20 cellular contexts compared by ENCODE assay signal in the genomic region with DNA sequence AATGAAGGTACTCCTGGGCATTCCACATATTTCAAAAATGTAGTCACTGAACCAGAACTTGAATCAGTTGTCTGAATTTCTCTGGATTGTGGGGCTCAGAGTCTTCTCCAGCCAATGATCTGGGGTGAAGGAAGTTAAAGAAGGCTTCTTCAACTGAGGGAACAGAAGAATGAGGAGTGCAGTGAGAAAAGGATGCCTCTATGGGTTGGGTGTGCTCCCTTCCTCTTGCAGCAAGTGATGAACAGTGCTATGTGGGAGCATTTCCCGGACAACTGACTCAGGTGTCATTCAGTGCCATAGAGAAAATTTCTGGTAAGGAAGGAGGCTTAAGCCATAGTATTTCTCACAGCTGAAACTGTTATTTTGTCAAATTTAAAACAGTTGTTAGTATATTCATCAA. TPM values are rescaled to one million over a fixed set of nuclear protein-coding genes. Genes with fewer than 3 reads are reported as not detected.
DNase-seq lines count a peak whose midpoint lies in the region; ATAC-seq and TF ChIP-seq lines count a peak whose summit lies in the region.
"Had no signal": no experiment of that assay in that cellular context is flagged by ENCODE, and none has a peak within 500 bp of the region (broad histone marks: within the 10 kb centered on the region; RNA-seq: fewer than 3 reads in every experiment).

No MANE protein-coding gene starts in this region.

- intact Hi-C loops in transverse colon (cut with DNase I; ENCODE audit: low total_unique reads): no loop called here

- H3K4me1 Mint-ChIP-seq in activated naive CD8-positive, alpha-beta T cell (ENCODE audit: low read depth): peaks cover 82% of the 10 kb centered on the region
- peaks cover 77% of the 10 kb centered on the region for H3K4me1 Mint-ChIP-seq in activated naive CD8-positive, alpha-beta T cell treated with anti-CD3 and anti-CD28 coated beads, Interleukin-2, amount 50 U/mL, for 24 hours
- peaks cover 48% of the 10 kb centered on the region for H3K4me1 Mint-ChIP-seq in T-helper 17 cell

- TF ChIP-seq CTCF in transverse colon (IDR thresholded peaks at IDR 0.05) (no peak), right atrium auricular region (IDR thresholded peaks at IDR 0.05) (no peak)

- H3K4me3 Mint-ChIP-seq in activated naive CD8-positive, alpha-beta T cell: no peak overlapping the region
- no peak overlapping the region for H3K4me3 Mint-ChIP-seq in activated naive CD8-positive, alpha-beta T cell treated with anti-CD3 and anti-CD28 coated beads, Interleukin-2, amount 50 U/mL, for 24 hours
- no peak overlapping the region for H3K4me3 Mint-ChIP-seq in T-helper 17 cell

- ATAC-seq in activated naive CD8-positive, alpha-beta T cell treated with anti-CD3 and anti-CD28 coated beads, Interleukin-2, amount 50 U/mL, for 24 hours: no peak
- ATAC-seq in T-helper 17 cell: no peak
- ATAC-seq: right cardiac atrium had no signal

- H3K27ac ChIP-seq in transverse colon: no peak overlapping the region
- H3K27ac ChIP-seq in right atrium auricular region: no peak overlapping the region
- H3K27ac ChIP-seq: tibial nerve had no signal

- no peak overlapping the region for H3K4me3 ChIP-seq in transverse colon
- no peak overlapping the region for H3K4me3 ChIP-seq in right atrium auricular region
- H3K4me3 ChIP-seq: tibial nerve had no signal

- no peak for TF ChIP-seq POLR2A in transverse colon (IDR thresholded peaks at IDR 0.05)

- TF ChIP-seq EP300 in transverse colon (IDR thresholded peaks at IDR 0.05; ENCODE audit: low read depth): no peak

- peaks cover 3% of the 10 kb centered on the region for H3K36me3 Mint-ChIP-seq in activated naive CD8-positive, alpha-beta T cell
- peaks cover 10% of the 10 kb centered on the region for H3K36me3 Mint-ChIP-seq in activated naive CD8-positive, alpha-beta T cell treated with anti-CD3 and anti-CD28 coated beads, Interleukin-2, amount 50 U/mL, for 24 hours (ENCODE audit: low read depth)
- H3K36me3 Mint-ChIP-seq in T-helper 17 cell (ENCODE audit: low read depth): peaks cover 5% of the 10 kb centered on the region

- H3K36me3 ChIP-seq in transverse colon (no peaks in the 10 kb centered on the region), right atrium auricular region (no peaks in the 10 kb centered on the region)
- H3K36me3 ChIP-seq: tibial nerve had no signal

- H3K9me3 ChIP-seq in T-helper 17 cell (ENCODE audit: control insufficient read depth, low read length, poor library complexity, severe bottlenecking) (no peaks in the 10 kb centered on the region), transverse colon (no peaks in the 10 kb centered on the region), right atrium auricular region (no peaks in the 10 kb centered on the region)
- H3K9me3 ChIP-seq: tibial nerve had no signal

- in situ Hi-C loops in transverse colon (cut with MboI; ENCODE audit: low pct_ligation_motif_present in 1 of 4, low pct_unique_long_range_greater_than_20kb in 1 of 4, low sequenced_read_pairs in 3 of 4): no loop called here

- H3K4me1 ChIP-seq in transverse colon (peaks cover 0 to 14% (median 1%) of the 10 kb centered on the region in 4 donors), right atrium auricular region (peaks cover 0 to 14% of the 10 kb centered on the region in 2 donors)

- WGBS in transverse colon (ENCODE audit: low coverage in 1 of 2), 2 donors: 90 to 97% methylated on average over 1 of the region's 1 CpG

- no peaks in the 10 kb centered on the region for H3K9me3 Mint-ChIP-seq in activated naive CD8-positive, alpha-beta T cell (ENCODE audit: low read depth)
- no peaks in the 10 kb centered on the region for H3K9me3 Mint-ChIP-seq in activated naive CD8-positive, alpha-beta T cell treated with anti-CD3 and anti-CD28 coated beads, Interleukin-2, amount 50 U/mL, for 24 hours

- H3K27me3 ChIP-seq in transverse colon: no peaks in the 10 kb centered on the region
- no peaks in the 10 kb centered on the region for H3K27me3 ChIP-seq in right atrium auricular region
- H3K27me3 ChIP-seq: tibial nerve had no signal

- peak overlapping the region; percentile 41 for H3K27ac Mint-ChIP-seq in activated naive CD8-positive, alpha-beta T cell
- H3K27ac Mint-ChIP-seq in activated naive CD8-positive, alpha-beta T cell treated with anti-CD3 and anti-CD28 coated beads, Interleukin-2, amount 50 U/mL, for 24 hours: no peak overlapping the region
- H3K27ac Mint-ChIP-seq in T-helper 17 cell: peak overlapping the region; percentile 65

- no peaks in the 10 kb centered on the region for H3K27me3 Mint-ChIP-seq in activated naive CD8-positive, alpha-beta T cell
- no peaks in the 10 kb centered on the region for H3K27me3 Mint-ChIP-seq in activated naive CD8-positive, alpha-beta T cell treated with anti-CD3 and anti-CD28 coated beads, Interleukin-2, amount 50 U/mL, for 24 hours
- H3K27me3 Mint-ChIP-seq in T-helper 17 cell: no peaks in the 10 kb centered on the region

- DNase-seq in activated naive CD8-positive, alpha-beta T cell treated with anti-CD3 and anti-CD28 coated beads, Interleukin-2, amount 50 U/mL, for 24 hours: no peak
- no peak for DNase-seq in T-helper 17 cell
- peak; percentile 41 for DNase-seq in kidney tubule cell (ENCODE audit: low spot score)
- no peak for DNase-seq in transverse colon
- DNase-seq in NCI-H1436 (lab: John Stamatoyannopoulos, UW): no peak
- no peak for DNase-seq in right atrium auricular region (ENCODE audit: low spot score)
- no peak for DNase-seq in SKM-1 treated with dmso at 0.1 percent for 144 hours (lab: John Stamatoyannopoulos, UW; ENCODE audit: unreplicated experiment)
- DNase-seq: activated CD4-positive, alpha-beta T cell treated with anti-CD3 and anti-CD28 coated beads for 1 hour; activated T-cell treated with anti-CD3 and anti-CD28 coated beads for 4 hours; caudate nucleus; COR-L47; erythroblast; KG1; NCI-H1092 treated with DMSO at 0.1 percent for 48 hours; NCI-H2107; NCI-H526 treated with DMSO at 0.1 percent for 48 hours; right cardiac atrium; stimulated activated naive CD4-positive, alpha-beta T cell treated with Interleukin-2 at 50 U/mL for 16 hours had no signal

RNA-seq across cellular contexts. Expression of a gene that starts 7.9 kb away (rescaled TPM):
- total RNA-seq in T-helper 17 cell: 10 to 100 TPM; 72.4 to 80.7 TPM
- 10 to 100 TPM in 3 of 4 donors, 1 to 10 TPM in 1; 7.2 to 40.5 (median 34.8) TPM for total RNA-seq in transverse colon
- total RNA-seq in right atrium auricular region: 10 to 100 TPM; 50.2 to 60.0 TPM
